Comparison of ENCODE assay signal across 11 cellular contexts in the genomic region with DNA sequence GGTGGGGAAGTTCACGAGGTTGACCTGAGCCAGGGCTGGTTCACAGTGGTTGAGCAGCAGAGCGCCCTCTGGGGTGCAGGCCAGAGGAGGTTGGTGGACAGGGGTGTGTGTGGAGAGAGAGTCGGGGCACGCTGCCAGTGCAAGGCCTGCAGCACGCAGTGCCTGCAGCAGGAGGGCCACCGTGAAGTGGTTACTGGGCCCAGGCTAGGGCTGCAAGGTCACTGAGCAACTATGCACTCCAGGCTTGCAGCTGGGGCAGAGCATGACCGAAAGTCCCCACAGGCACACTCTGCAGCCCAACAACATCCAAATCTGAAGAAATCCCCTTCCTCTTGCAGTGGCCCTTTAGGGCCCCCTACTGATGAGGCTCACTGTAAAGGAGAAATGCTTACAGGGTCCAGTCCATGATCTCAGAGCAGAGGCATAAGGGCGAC.
A peak's percentile ranks its signal among the peaks of the same experiment; 100 is the strongest.
DNase-seq lines count a peak whose midpoint lies in the region; ATAC-seq, FAIRE-seq and TF ChIP-seq lines count a peak whose summit lies in the region.
"Had no signal": no experiment of that assay in that cellular context is flagged by ENCODE, and none has a peak within 500 bp of the region (broad histone marks: within the 10 kb centered on the region; RNA-seq: fewer than 3 reads in every experiment).

No MANE protein-coding gene starts in this region.

- no peak overlapping the region for H3K27ac Mint-ChIP-seq in activated CD4-positive, alpha-beta T cell treated with anti-CD3 and anti-CD28 coated beads, Interleukin-2, amount 10 ng/mL, durations not matched to agents 24 days and 14 days
- no peak overlapping the region for H3K27ac Mint-ChIP-seq in progenitor cell of endocrine pancreas

- FAIRE-seq in H1 (lab: Jason Lieb, UNC): no peak
- FAIRE-seq: astrocyte had no signal

- peaks cover 8% of the 10 kb centered on the region; the same call in 1 of the 2 replicates for H3K27me3 ChIP-seq in MG63
- H3K27me3 ChIP-seq in H1 (replicated peaks in 1 of 4; ENCODE audit: control insufficient read depth in 3 of 4, extremely low read depth in 1 of 4, insufficient read depth in 3 of 4, low read length in 3 of 4): no peaks in the 10 kb centered on the region
- no peaks in the 10 kb centered on the region for H3K27me3 ChIP-seq in gastroesophageal sphincter
- H3K27me3 ChIP-seq: BLaER1 treated with 17β-estradiol and CSF1 and Interleukin-3, amounts not matched to agents 10 nM and 100 nM had no signal

- H3K18ac ChIP-seq in H1 (ENCODE audit: extremely low read depth, low read length): no peak overlapping the region

- no peak overlapping the region for H3K4me2 ChIP-seq in H1 (ENCODE audit: insufficient read depth in 1 of 2, low read depth in 2 of 2, low read length in 2 of 2)

- no peak overlapping the region for H3K9ac ChIP-seq in H1 (replicated peaks in 1 of 4; ENCODE audit: extremely low read depth in 1 of 4, low read depth in 3 of 4, low read length in 3 of 4)
- H3K9ac ChIP-seq: BLaER1 treated with 17β-estradiol and CSF1 and Interleukin-3, amounts not matched to agents 10 nM and 100 nM had no signal

- peak; percentile 21 to 35; a peak in 2 of 4 replicates for TF ChIP-seq RAD21 in H1 (IDR thresholded peaks at IDR 0.05 in 1 of 2, conservative IDR thresholded peaks at IDR 0.05 in 1 of 2; ENCODE audit: low read depth in 2 of 2, low read length in 2 of 2)

- no peak overlapping the region for H2AFZ ChIP-seq in H1 (ENCODE audit: low read length)

- H2BK20ac ChIP-seq in H1 (ENCODE audit: low read length): no peak overlapping the region

- no peaks in the 10 kb centered on the region for H3K79me1 ChIP-seq in H1 (ENCODE audit: low read depth, low read length)

- no peak overlapping the region for H4K91ac ChIP-seq in H1 (replicated peaks; ENCODE audit: insufficient read length, low read length)

- H3K36me3 Mint-ChIP-seq in activated CD4-positive, alpha-beta T cell treated with anti-CD3 and anti-CD28 coated beads, Interleukin-2, amount 10 ng/mL, durations not matched to agents 24 days and 14 days (ENCODE audit: low read depth): peaks cover 9% of the 10 kb centered on the region
- peaks cover 13% of the 10 kb centered on the region for H3K36me3 Mint-ChIP-seq in progenitor cell of endocrine pancreas (ENCODE audit: insufficient read depth)

- no peak for TF ChIP-seq EP300 in H1 (IDR thresholded peaks at IDR 0.05; ENCODE audit: borderline replicate concordance in 1 of 2, low read depth in 2 of 2, low read length in 2 of 2)
- TF ChIP-seq EP300 in gastroesophageal sphincter (IDR thresholded peaks at IDR 0.05): no peak

- H3K27me3 Mint-ChIP-seq in activated CD4-positive, alpha-beta T cell treated with anti-CD3 and anti-CD28 coated beads, Interleukin-2, amount 10 ng/mL, durations not matched to agents 24 days and 14 days: no peaks in the 10 kb centered on the region
- no peaks in the 10 kb centered on the region for H3K27me3 Mint-ChIP-seq in progenitor cell of endocrine pancreas

- H3K27ac ChIP-seq in H1 (ENCODE audit: low read depth, low read length) (no peak overlapping the region), gastroesophageal sphincter (no peak overlapping the region)
- H3K27ac ChIP-seq: BLaER1 treated with 17β-estradiol and CSF1 and Interleukin-3, amounts not matched to agents 10 nM and 100 nM had no signal

- H2BK5ac ChIP-seq in H1 (ENCODE audit: low read depth, low read length): no peak overlapping the region

- no peak for TF ChIP-seq POLR2A in H1 (IDR thresholded peaks at IDR 0.05; ENCODE audit: control extremely low read depth in 1 of 2, low read depth in 2 of 2, low read length in 2 of 2)
- TF ChIP-seq POLR2A in gastroesophageal sphincter (IDR thresholded peaks at IDR 0.05): no peak

- H3K79me2 ChIP-seq in H1 (ENCODE audit: control insufficient read depth in 1 of 2, insufficient read depth in 2 of 2, low read length in 2 of 2): no peaks in the 10 kb centered on the region

- no peak overlapping the region for H2BK120ac ChIP-seq in H1 (replicated peaks; ENCODE audit: low read depth, low read length)

- peak; percentile 60 for DNase-seq in activated CD4-positive, alpha-beta T cell treated with anti-CD3 and anti-CD28 coated beads, Interleukin-2, amount 10 ng/mL, durations not matched to agents 24 days and 14 days
- no peak for DNase-seq in activated CD4-positive, alpha-beta T cell treated with anti-CD3 and anti-CD28 coated beads, Interleukin-2, amount 50 U/mL, for 48 hours
- DNase-seq in MG63 (peak; percentile 40), H1 (ENCODE audit: low read depth in 1 of 2, low spot score in 2 of 2) (peak; percentile 29 to 62), progenitor cell of endocrine pancreas (ENCODE audit: low spot score, unreplicated experiment) (no peak)
- DNase-seq: SHP77 treated with DMSO at 0.1 percent for 48 hours had no signal

- CTCF ChIA-PET in H1 (lab: Charles Lee; ENCODE audit: partially characterized antibody): interaction anchor here (0.8 to 4.0 kb wide), 26 partner anchors 9 to 257 kb away, joined by 3 to 18 read pairs (median 4); no protein-coding TSS in a partner anchor

- no peak overlapping the region for H3K23ac ChIP-seq in H1 (ENCODE audit: insufficient read length)

- peaks cover 0 to 1% of the 10 kb centered on the region in 2 experiments for H4K20me1 ChIP-seq in H1 (replicated peaks in 1 of 2; ENCODE audit: control insufficient read depth in 1 of 2, insufficient read depth in 2 of 2, low read length in 2 of 2)
- H4K20me1 ChIP-seq: BLaER1 treated with 17β-estradiol and CSF1 and Interleukin-3, amounts not matched to agents 10 nM and 100 nM had no signal

- H3K36me3 ChIP-seq in MG63: no peaks in the 10 kb centered on the region
- H3K36me3 ChIP-seq in H1 (ENCODE audit: control insufficient read depth in 2 of 4, insufficient read depth in 4 of 4, low read length in 3 of 4): peaks cover 0 to 13% (median 0%) of the 10 kb centered on the region in 4 experiments; a peak in 3 of 8 replicates
- H3K36me3 ChIP-seq in gastroesophageal sphincter: peaks cover 0 to 18% of the 10 kb centered on the region in 2 donors

- POLR2A ChIA-PET in H1 (lab: Charles Lee; ENCODE audit: partially characterized antibody): interaction anchor here (1.2 kb wide), 1 partner anchor 250 kb away, joined by 3 read pairs; no protein-coding TSS in a partner anchor

- H3K4me1 ChIP-seq in H1 (replicated peaks in 1 of 4; ENCODE audit: control insufficient read depth in 3 of 4, insufficient read depth in 4 of 4, low read length in 3 of 4): no peaks in the 10 kb centered on the region
- H3K4me1 ChIP-seq in gastroesophageal sphincter: peaks cover 0 to 17% (median 0%) of the 10 kb centered on the region in 3 donors

- no peak overlapping the region for H3K14ac ChIP-seq in H1 (ENCODE audit: insufficient read length)

- H2BK15ac ChIP-seq in H1 (ENCODE audit: low read length): no peak overlapping the region

- H3K9me3 ChIP-seq in MG63 (no peaks in the 10 kb centered on the region), H1 (ENCODE audit: insufficient read depth in 2 of 2, low read depth in 1 of 2, low read length in 1 of 2) (peaks cover 0 to 3% of the 10 kb centered on the region in 2 experiments; a peak in 1 of 4 replicates), gastroesophageal sphincter (peaks cover 0 to 4% (median 0%) of the 10 kb centered on the region in 3 donors)

- intact Hi-C loops in activated CD4-positive, alpha-beta T cell treated with anti-CD3 and anti-CD28 coated beads, Interleukin-2, amount 10 ng/mL, durations not matched to agents 24 days and 14 days (cut with micrococcal nuclease): loop anchor here (2.0 kb wide), 1 partner anchor 250 kb away; no protein-coding TSS in a partner anchor

- H4K8ac ChIP-seq in H1 (ENCODE audit: extremely low read depth, insufficient read depth, low read length): no peak overlapping the region

- WGBS in H1 (ENCODE audit: extremely low coverage in 1 of 2, insufficient coverage in 1 of 2, insufficient read length in 1 of 2, insufficient replicate concordance in 2 of 2, low coverage in 1 of 2, low lambda C conversion rate in 2 of 2, missing lambda C conversion rate in 1 of 2), 2 experiments: 90% methylated on average over 8 of the region's 8 CpGs; no CpG with 5 or more reads in 1 of the 2 experiments
- WGBS in gastroesophageal sphincter (ENCODE audit: low coverage in 1 of 2), 2 donors: 60 to 97% methylated on average over 2 to 5 of the region's 8 CpGs

- H3K4me3 ChIP-seq in MG63: no peak overlapping the region
- no peak overlapping the region for H3K4me3 ChIP-seq in H1 (ENCODE audit: extremely low read depth in 1 of 4, insufficient read depth in 2 of 4, low read depth in 3 of 4, low read length in 4 of 4)
- no peak overlapping the region for H3K4me3 ChIP-seq in gastroesophageal sphincter
- H3K4me3 ChIP-seq: BLaER1 treated with 17β-estradiol and CSF1 and Interleukin-3, amounts not matched to agents 10 nM and 100 nM had no signal

- TF ChIP-seq CTCF in H1 (IDR thresholded peaks at IDR 0.05; ENCODE audit: control extremely low read depth in 1 of 3, insufficient read depth in 1 of 3, low read depth in 1 of 3, low read length in 3 of 3) (peak; percentile 25 to 56 (median 55); a peak in 3 of 4 replicates), progenitor cell of endocrine pancreas (IDR thresholded peaks at IDR 0.05; ENCODE audit: unreplicated experiment) (peak; percentile 24), gastroesophageal sphincter (IDR thresholded peaks at IDR 0.05) (peak in 1 of 4 experiments; percentile 16)

- H3K4ac ChIP-seq in H1 (replicated peaks; ENCODE audit: insufficient read length, low read depth, low read length): no peak overlapping the region

- no peak overlapping the region for H4K5ac ChIP-seq in H1 (ENCODE audit: insufficient read length, low read depth, low read length)

- H2BK12ac ChIP-seq in H1 (ENCODE audit: low read depth, low read length): no peak overlapping the region

- H3K4me1 Mint-ChIP-seq in activated CD4-positive, alpha-beta T cell treated with anti-CD3 and anti-CD28 coated beads, Interleukin-2, amount 10 ng/mL, durations not matched to agents 24 days and 14 days: peaks cover 4% of the 10 kb centered on the region
- peaks cover 9% of the 10 kb centered on the region for H3K4me1 Mint-ChIP-seq in progenitor cell of endocrine pancreas (ENCODE audit: low read depth)

- no peak overlapping the region for H3K4me3 Mint-ChIP-seq in activated CD4-positive, alpha-beta T cell treated with anti-CD3 and anti-CD28 coated beads, Interleukin-2, amount 10 ng/mL, durations not matched to agents 24 days and 14 days
- H3K4me3 Mint-ChIP-seq in progenitor cell of endocrine pancreas (ENCODE audit: low read depth): no peak overlapping the region

- no peak overlapping the region for H3K56ac ChIP-seq in H1 (replicated peaks; ENCODE audit: insufficient read length, low read depth, low read length)

- ATAC-seq in gastroesophageal sphincter (no peak), HG03108 (IDR thresholded peaks at IDR 0.05; ENCODE audit: unreplicated experiment) (no peak)
- ATAC-seq in activated CD4-positive, CD25-positive, alpha-beta regulatory T cell treated with anti-CD3 and anti-CD28 coated beads, Interleukin-2, amount 50 U/mL, for 24 hours: no peak

- H2AK5ac ChIP-seq in H1 (ENCODE audit: low read depth, low read length): no peak overlapping the region

- H3K23me2 ChIP-seq in H1 (ENCODE audit: low read depth, low read length): no peaks in the 10 kb centered on the region

- H3K9me3 Mint-ChIP-seq in activated CD4-positive, alpha-beta T cell treated with anti-CD3 and anti-CD28 coated beads, Interleukin-2, amount 10 ng/mL, durations not matched to agents 24 days and 14 days: no peaks in the 10 kb centered on the region
- no peaks in the 10 kb centered on the region for H3K9me3 Mint-ChIP-seq in progenitor cell of endocrine pancreas (ENCODE audit: low read depth)

Comparison
In these comparisons a context has a peak if more than half of its experiments do, and no peak if none do; other contexts are left out.
1. DNase-seq: peak in activated CD4-positive, alpha-beta T cell treated with anti-CD3 and anti-CD28 coated beads, Interleukin-2, amount 10 ng/mL, durations not matched to agents 24 days and 14 days (single experiment), MG63 (single experiment) and H1 (2 of 2); none in activated CD4-positive, alpha-beta T cell treated with anti-CD3 and anti-CD28 coated beads, Interleukin-2, amount 50 U/mL, for 48 hours (0 of 2) and progenitor cell of endocrine pancreas (single experiment).